Comparison of ENCODE assay signal across 8 cellular contexts in genomic region chr16:49856741-49857330, GRCh38. TPM values are rescaled to one million over a fixed set of nuclear protein-coding genes. Genes with fewer than 3 reads are reported as not detected.
DNase-seq lines count a peak whose midpoint lies in the region; ATAC-seq and TF ChIP-seq lines count a peak whose summit lies in the region.

No MANE protein-coding gene starts in this region.

- H3K4me3 Mint-ChIP-seq in activated T-cell treated with anti-CD3 and anti-CD28 coated beads, Interleukin-2, amount 50 U/mL, for 24 hours: peak overlapping the region; percentile 62
- H3K4me3 Mint-ChIP-seq in type B pancreatic cell: peak overlapping the region; percentile 90

- H3K27ac Mint-ChIP-seq in activated T-cell treated with anti-CD3 and anti-CD28 coated beads, Interleukin-2, amount 50 U/mL, for 24 hours: no peak overlapping the region
- peak overlapping the region; percentile 75 for H3K27ac Mint-ChIP-seq in type B pancreatic cell

- no peaks in the 10 kb centered on the region for H3K36me3 Mint-ChIP-seq in activated T-cell treated with anti-CD3 and anti-CD28 coated beads, Interleukin-2, amount 50 U/mL, for 24 hours (ENCODE audit: low read depth)
- peaks cover 4% of the 10 kb centered on the region for H3K36me3 Mint-ChIP-seq in type B pancreatic cell

- TF ChIP-seq CTCF in type B pancreatic cell (conservative IDR thresholded peaks at IDR 0.05): no peak

- DNase-seq in NCI-H1694 treated with DMSO at 0.1 percent for 48 hours (lab: John Stamatoyannopoulos, UW) (peak; percentile 36), NCI-H1694 (lab: John Stamatoyannopoulos, UW) (no peak), NCI-H146 (lab: John Stamatoyannopoulos, UW) (peak; percentile 73), fibroblast of peridontal ligament (ENCODE audit: extremely low read depth) (peak; percentile 63), myocyte (ENCODE audit: low read depth) (peak; percentile 76), type B pancreatic cell (ENCODE audit: extremely low spot score, unreplicated experiment) (peak; percentile 84)
- DNase-seq in activated T-cell treated with anti-CD3 and anti-CD28 coated beads, Interleukin-2, amount 50 U/mL, for 24 hours: peak; percentile 45

- ATAC-seq in GM21526 (IDR thresholded peaks at IDR 0.05; ENCODE audit: low FRiP score, unreplicated experiment): no peak

- H3K9me3 Mint-ChIP-seq in activated T-cell treated with anti-CD3 and anti-CD28 coated beads, Interleukin-2, amount 50 U/mL, for 24 hours: no peaks in the 10 kb centered on the region
- no peaks in the 10 kb centered on the region for H3K9me3 Mint-ChIP-seq in type B pancreatic cell

- H3K4me1 Mint-ChIP-seq in activated T-cell treated with anti-CD3 and anti-CD28 coated beads, Interleukin-2, amount 50 U/mL, for 24 hours (ENCODE audit: low read depth): peaks cover 9% of the 10 kb centered on the region
- H3K4me1 Mint-ChIP-seq in type B pancreatic cell (ENCODE audit: unreplicated experiment): peaks cover 31% of the 10 kb centered on the region

- peaks cover 58% of the 10 kb centered on the region for H3K27me3 Mint-ChIP-seq in activated T-cell treated with anti-CD3 and anti-CD28 coated beads, Interleukin-2, amount 50 U/mL, for 24 hours
- H3K27me3 Mint-ChIP-seq in type B pancreatic cell: peaks cover 20% of the 10 kb centered on the region

RNA-seq across cellular contexts. Expression of gene ZNF423, which starts 0.9 kb away (rescaled TPM):
- total RNA-seq in myocyte (0.21 and 1.4 TPM in 2 replicates), type B pancreatic cell (ENCODE audit: low replicate concordance) (6.1 and 72.6 TPM in 2 replicates)
- polyA plus RNA-seq in myocyte (2012): 0.18 TPM
